In genomic region chr3:14142567-14143270, GRCh38 we compare ENCODE assay signal across 8 cellular contexts. TPM values are rescaled to one million over a fixed set of nuclear protein-coding genes. Genes with fewer than 3 reads are reported as not detected.
A peak's percentile ranks its signal among the peaks of the same experiment; 100 is the strongest.
DNase-seq lines count a peak whose midpoint lies in the region; ATAC-seq and TF ChIP-seq lines count a peak whose summit lies in the region.

No MANE protein-coding gene starts in this region.

- no peaks in the 10 kb centered on the region for H3K79me2 ChIP-seq in neural progenitor cell (ENCODE audit: low read depth)

- H3K4me1 ChIP-seq in neural progenitor cell = no peaks in the 10 kb centered on the region

- CTCF ChIA-PET in activated CD8-positive, alpha-beta T cell treated with anti-CD3 and anti-CD28 coated beads for 36 hours (lab: Charles Lee) = interaction anchor here (0.9 to 1.4 kb wide), 2 partner anchors 17 to 61 kb away, joined by 3 to 5 read pairs; no protein-coding TSS in a partner anchor

- no peaks in the 10 kb centered on the region for H3K27me3 ChIP-seq in neural progenitor cell

- ATAC-seq in activated CD8-positive, alpha-beta T cell treated with anti-CD3 and anti-CD28 coated beads for 36 hours = peak; percentile 18
- ATAC-seq in HG03571 (IDR thresholded peaks at IDR 0.05; ENCODE audit: unreplicated experiment) = no peak
- ATAC-seq in GM18867 (IDR thresholded peaks at IDR 0.05; ENCODE audit: unreplicated experiment) = no peak

- TF ChIP-seq CTCF in HFFc6 (IDR thresholded peaks at IDR 0.05) (no peak), neural progenitor cell (IDR thresholded peaks at IDR 0.05) (no peak)
- no peak for TF ChIP-seq CTCF in activated CD8-positive, alpha-beta T cell treated with anti-CD3 and anti-CD28 coated beads for 36 hours (IDR thresholded peaks at IDR 0.05)

- H4K20me1 ChIP-seq in neural progenitor cell (ENCODE audit: low read depth) = no peaks in the 10 kb centered on the region

- no peaks in the 10 kb centered on the region for H3F3A ChIP-seq in neural progenitor cell (ENCODE audit: low read depth)

- H3K4me3 ChIP-seq in neural progenitor cell = no peak overlapping the region

- H3K27ac ChIP-seq in epithelial cell of prostate (peak overlapping the region; percentile 82), neural progenitor cell (no peak overlapping the region)

- no peak overlapping the region for H3K4me2 ChIP-seq in neural progenitor cell

- H3K4me1 Mint-ChIP-seq in HFFc6 (ENCODE audit: low read depth) (peaks cover 72% of the 10 kb centered on the region), neural progenitor cell (peaks cover 21% of the 10 kb centered on the region)
- H3K4me1 Mint-ChIP-seq in activated CD8-positive, alpha-beta T cell treated with anti-CD3 and anti-CD28 coated beads for 36 hours (ENCODE audit: low read depth) = peaks cover 43% of the 10 kb centered on the region

- H3K36me3 ChIP-seq in neural progenitor cell = no peaks in the 10 kb centered on the region

- H3K27ac Mint-ChIP-seq in HFFc6 (peak overlapping the region; percentile 99), neural progenitor cell (no peak overlapping the region)
- peak overlapping the region; percentile 85 for H3K27ac Mint-ChIP-seq in activated CD8-positive, alpha-beta T cell treated with anti-CD3 and anti-CD28 coated beads for 36 hours

- intact Hi-C loops in activated CD8-positive, alpha-beta T cell treated with anti-CD3 and anti-CD28 coated beads for 36 hours (cut with micrococcal nuclease) = loop anchor here (5.0 kb wide), 1 partner anchor 35 kb away; the partner anchor contains the start of genes LSM3 and XPC

- H2AFZ ChIP-seq in neural progenitor cell (replicated peaks) = no peak overlapping the region

- no peaks in the 10 kb centered on the region for H3K9me3 ChIP-seq in neural progenitor cell (ENCODE audit: low read depth)

- POLR2A ChIA-PET in activated CD8-positive, alpha-beta T cell treated with anti-CD3 and anti-CD28 coated beads for 36 hours (lab: Charles Lee) = interaction anchor here (0.7 to 3.7 kb wide), 4 partner anchors 10 to 879 kb away, joined by 3 to 23 read pairs (median 7); partner anchors contain the start of genes CHCHD4 and TMEM43

- H3K9ac ChIP-seq in neural progenitor cell = no peak overlapping the region

- H3K4me3 Mint-ChIP-seq in HFFc6 = peak overlapping the region; percentile 84
- H3K4me3 Mint-ChIP-seq in activated CD8-positive, alpha-beta T cell treated with anti-CD3 and anti-CD28 coated beads for 36 hours = no peak overlapping the region
- H3K4me3 Mint-ChIP-seq in neural progenitor cell = no peak overlapping the region

- DNase-seq in HFFc6 = no peak
- peak; percentile 52 for DNase-seq in activated CD8-positive, alpha-beta T cell treated with anti-CD3 and anti-CD28 coated beads for 36 hours
- DNase-seq in epithelial cell of prostate (ENCODE audit: low read depth, low spot score) = no peak
- peak; percentile 29 for DNase-seq in stimulated activated CD4-positive, alpha-beta T cell treated with anti-CD3 and anti-CD28 coated beads, Interleukin-4, amount 100 ng/mL, for 1 hour
- DNase-seq in neural progenitor cell (ENCODE audit: low spot score) = no peak
- DNase-seq in DMS114 treated with DMSO at 0.1 percent for 48 hours (lab: John Stamatoyannopoulos, UW; ENCODE audit: unreplicated experiment) = no peak

- peaks cover 48% of the 10 kb centered on the region for H3K36me3 Mint-ChIP-seq in HFFc6 (ENCODE audit: low read depth)
- peaks cover 24% of the 10 kb centered on the region for H3K36me3 Mint-ChIP-seq in activated CD8-positive, alpha-beta T cell treated with anti-CD3 and anti-CD28 coated beads for 36 hours (ENCODE audit: low read depth)
- H3K36me3 Mint-ChIP-seq in neural progenitor cell = peaks cover 24% of the 10 kb centered on the region

- H3K9me3 Mint-ChIP-seq in HFFc6 = no peaks in the 10 kb centered on the region
- no peaks in the 10 kb centered on the region for H3K9me3 Mint-ChIP-seq in activated CD8-positive, alpha-beta T cell treated with anti-CD3 and anti-CD28 coated beads for 36 hours
- no peaks in the 10 kb centered on the region for H3K9me3 Mint-ChIP-seq in neural progenitor cell

- peaks cover 6% of the 10 kb centered on the region for H3K27me3 Mint-ChIP-seq in HFFc6 (ENCODE audit: insufficient read depth)
- H3K27me3 Mint-ChIP-seq in activated CD8-positive, alpha-beta T cell treated with anti-CD3 and anti-CD28 coated beads for 36 hours = no peaks in the 10 kb centered on the region
- peaks cover 2% of the 10 kb centered on the region for H3K27me3 Mint-ChIP-seq in neural progenitor cell (ENCODE audit: insufficient read depth, low read depth)

RNA-seq across cellular contexts. Expression of gene TMEM43, which starts 17.9 kb away (rescaled TPM):
- 10 to 100 TPM; 73.3 to 90.8 (median 80.7) TPM for total RNA-seq in HFFc6 (2021; fragmentation: NEBNext Ultra II Directional; extraction: Animal tissue kit (Norgen Biotek cat#: 25700))
- 10 to 100 TPM; 19.7 to 20.2 TPM for total RNA-seq in activated CD8-positive, alpha-beta T cell treated with anti-CD3 and anti-CD28 coated beads for 36 hours
- 19.7 and 22.0 TPM in 2 replicates for total RNA-seq in neural progenitor cell (ENCODE audit: low replicate concordance)

RNA-seq across cellular contexts. Expression of gene CHCHD4, which starts 18.0 kb away (rescaled TPM):
- total RNA-seq in HFFc6 (2021; fragmentation: NEBNext Ultra II Directional; extraction: Animal tissue kit (Norgen Biotek cat#: 25700)) = 10 to 100 TPM in 3 of 6 experiments, 1 to 10 TPM in 3; 9.4 to 12.0 (median 10.1) TPM
- 10 to 100 TPM; 27.6 to 30.2 TPM for total RNA-seq in activated CD8-positive, alpha-beta T cell treated with anti-CD3 and anti-CD28 coated beads for 36 hours
- total RNA-seq in neural progenitor cell (ENCODE audit: low replicate concordance) = 7.6 and 9.2 TPM in 2 replicates

RNA-seq across cellular contexts. Expression of gene XPC, which starts 35.7 kb away (rescaled TPM):
- 10 to 100 TPM; 38.7 to 40.3 (median 39.5) TPM for total RNA-seq in HFFc6 (2021; fragmentation: NEBNext Ultra II Directional; extraction: Animal tissue kit (Norgen Biotek cat#: 25700))
- 10 to 100 TPM; 23.5 to 24.8 TPM for total RNA-seq in activated CD8-positive, alpha-beta T cell treated with anti-CD3 and anti-CD28 coated beads for 36 hours
- 33.4 and 44.1 TPM in 2 replicates for total RNA-seq in neural progenitor cell (ENCODE audit: low replicate concordance)

RNA-seq across cellular contexts. Expression of gene LSM3, which starts 35.9 kb away (rescaled TPM):
- 10 to 100 TPM; 15.5 to 21.1 (median 18.7) TPM for total RNA-seq in HFFc6 (2021; fragmentation: NEBNext Ultra II Directional; extraction: Animal tissue kit (Norgen Biotek cat#: 25700))
- 10 to 100 TPM; 20.0 to 20.5 TPM for total RNA-seq in activated CD8-positive, alpha-beta T cell treated with anti-CD3 and anti-CD28 coated beads for 36 hours
- 20.9 and 36.2 TPM in 2 replicates for total RNA-seq in neural progenitor cell (ENCODE audit: low replicate concordance)

Comparison
In these comparisons a context has a peak if more than half of its experiments do, and no peak if none do; other contexts are left out.
1. DNase-seq: peak in activated CD8-positive, alpha-beta T cell treated with anti-CD3 and anti-CD28 coated beads for 36 hours (single experiment) and stimulated activated CD4-positive, alpha-beta T cell treated with anti-CD3 and anti-CD28 coated beads, Interleukin-4, amount 100 ng/mL, for 1 hour (single experiment); none in HFFc6 (single experiment), epithelial cell of prostate (single experiment), neural progenitor cell (single experiment) and DMS114 treated with DMSO at 0.1 percent for 48 hours (single experiment).